20 cellular contexts compared by ENCODE assay signal in the genomic region with DNA sequence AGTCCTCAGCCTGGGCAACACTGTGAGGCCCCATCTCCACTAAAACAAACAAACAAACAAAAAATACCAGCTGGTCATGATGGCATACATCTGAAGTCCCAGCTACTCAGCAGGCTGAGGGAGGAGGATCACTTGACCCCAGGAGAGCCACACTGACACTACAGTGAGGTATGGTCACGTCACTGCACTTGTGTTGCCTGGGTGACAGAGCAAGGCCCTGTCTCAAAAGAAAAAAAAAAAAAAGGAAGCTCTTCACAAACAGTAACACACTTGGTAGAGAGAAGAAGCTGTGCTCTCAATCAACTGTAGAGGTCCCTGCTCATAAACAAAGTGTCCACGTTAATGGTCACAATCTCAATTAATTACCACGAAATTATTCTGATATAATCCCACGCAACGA.
DNase-seq lines count a peak whose midpoint lies in the region; ATAC-seq, FAIRE-seq and TF ChIP-seq lines count a peak whose summit lies in the region.
"Had no signal": no experiment of that assay in that cellular context is flagged by ENCODE, and none has a peak within 500 bp of the region (broad histone marks: within the 10 kb centered on the region; RNA-seq: fewer than 3 reads in every experiment).

No MANE protein-coding gene starts in this region.

- H3K79me2 ChIP-seq in HepG2 (ENCODE audit: insufficient read depth, low read length) (no peaks in the 10 kb centered on the region), OCI-LY1 (ENCODE audit: insufficient read depth, low read length) (no peaks in the 10 kb centered on the region)

- H3K27ac ChIP-seq in HepG2 (ENCODE audit: extremely low read length, insufficient read depth, low read length) (no peak overlapping the region), right lobe of liver (no peak overlapping the region), OCI-LY1 (ENCODE audit: low read depth, low read length, poor library complexity, severe bottlenecking) (no peak overlapping the region), lower lobe of right lung (no peak overlapping the region)
- H3K27ac ChIP-seq: 22Rv1, A549, C4-2B had no signal

- no peaks in the 10 kb centered on the region for H3F3A ChIP-seq in OCI-LY1 (ENCODE audit: insufficient read depth, low read length)

- ATAC-seq in HepG2, result no peak
- ATAC-seq in right lobe of liver, result no peak
- no peak for ATAC-seq in lower lobe of right lung
- ATAC-seq: A549, HCT116 had no signal

- TF ChIP-seq CTCF in HepG2 (CRISPR knock-in tag; IDR thresholded peaks at IDR 0.05) (no peak), right lobe of liver (IDR thresholded peaks at IDR 0.05) (no peak), OCI-LY1 (IDR thresholded peaks at IDR 0.05; ENCODE audit: low read length) (peak; percentile 36; the same call in 1 of the 2 replicates), lower lobe of right lung (IDR thresholded peaks at IDR 0.05) (no peak)

- H3K4me3 ChIP-seq in HepG2 (replicated peaks in 1 of 3; ENCODE audit: insufficient read depth in 1 of 3, low read depth in 2 of 3, low read length in 3 of 3), result no peak overlapping the region
- no peak overlapping the region for H3K4me3 ChIP-seq in right lobe of liver
- no peak overlapping the region for H3K4me3 ChIP-seq in OCI-LY1 (ENCODE audit: low read depth, low read length, poor library complexity, severe bottlenecking)
- no peak overlapping the region for H3K4me3 ChIP-seq in lower lobe of right lung
- H3K4me3 ChIP-seq: A549 had no signal

- TF ChIP-seq EP300 in HepG2 (IDR thresholded peaks at IDR 0.05; ENCODE audit: low read depth in 2 of 2, low read length in 2 of 2) (no peak), HepG2 (CRISPR knock-in tag; IDR thresholded peaks at IDR 0.05; ENCODE audit: borderline replicate concordance) (no peak)

- WGBS in HepG2 (ENCODE audit: low lambda C conversion rate), result 17% methylated on average over 5 of the region's 5 CpGs
- 89% methylated on average over 5 of the region's 5 CpGs for WGBS in right lobe of liver (ENCODE audit: insufficient coverage, low coverage, low lambda C conversion rate, missing lambda C conversion rate)

- no peaks in the 10 kb centered on the region for H4K20me1 ChIP-seq in HepG2 (ENCODE audit: insufficient read depth, low read length)
- no peaks in the 10 kb centered on the region for H4K20me1 ChIP-seq in OCI-LY1 (ENCODE audit: insufficient read depth, low read length)

- POLR2A ChIA-PET in HepG2 (lab: Yijun Ruan, JAX), result no interaction called here

- H3K9ac ChIP-seq in HepG2 (ENCODE audit: insufficient read depth, low read depth, low read length) (no peak overlapping the region), OCI-LY1 (ENCODE audit: low read length) (no peak overlapping the region)

- CTCF ChIA-PET in HepG2 (lab: Yijun Ruan, JAX; ENCODE audit: low intra/inter-chr PET ratio, low total read pairs), result no interaction called here

- no peak for FAIRE-seq in HepG2 (lab: Jason Lieb, UNC)
- FAIRE-seq: A549, D721Med had no signal

- H2AFZ ChIP-seq in HepG2 (ENCODE audit: low read length), result no peak overlapping the region
- H2AFZ ChIP-seq in OCI-LY1 (ENCODE audit: low read length), result no peak overlapping the region

- TF ChIP-seq POLR2A in HepG2 (IDR thresholded peaks at IDR 0.05; ENCODE audit: insufficient read depth in 1 of 2, low read depth in 2 of 2, low read length in 2 of 2) (no peak), right lobe of liver (IDR thresholded peaks at IDR 0.05) (no peak)

- H3K27me3 ChIP-seq in HepG2 (ENCODE audit: control insufficient read depth in 1 of 2, insufficient read depth in 2 of 2, low read length in 2 of 2) (no peaks in the 10 kb centered on the region), right lobe of liver (no peaks in the 10 kb centered on the region), OCI-LY1 (ENCODE audit: insufficient read depth, low read length) (no peaks in the 10 kb centered on the region), lower lobe of right lung (ENCODE audit: low read depth) (no peaks in the 10 kb centered on the region)

- no TSS peak for BruUV-seq in HepG2 (replicated peaks; lab: Mats Ljungman, UMichigan)

- H3K9me3 ChIP-seq in HepG2 (ENCODE audit: low read length) (no peaks in the 10 kb centered on the region), right lobe of liver (no peaks in the 10 kb centered on the region), OCI-LY1 (ENCODE audit: low read length) (no peaks in the 10 kb centered on the region), lower lobe of right lung (no peaks in the 10 kb centered on the region)
- H3K9me3 ChIP-seq: A549, Caco-2 had no signal

- no peaks in the 10 kb centered on the region for H3K9me2 ChIP-seq in OCI-LY1 (ENCODE audit: low read depth, low read length)

- H3K36me3 ChIP-seq in HepG2 (replicated peaks in 1 of 2; ENCODE audit: control insufficient read depth in 1 of 2, insufficient read depth in 2 of 2, low read length in 2 of 2), result no peaks in the 10 kb centered on the region
- H3K36me3 ChIP-seq in right lobe of liver, result no peaks in the 10 kb centered on the region
- no peaks in the 10 kb centered on the region for H3K36me3 ChIP-seq in OCI-LY1 (ENCODE audit: insufficient read depth, low read length)
- no peaks in the 10 kb centered on the region for H3K36me3 ChIP-seq in lower lobe of right lung

- TF ChIP-seq RAD21 in HepG2 (CRISPR knock-in tag; IDR thresholded peaks at IDR 0.05), result no peak

- in situ Hi-C loops in HepG2 (cut with HindIII; ENCODE audit: extremely low pct_ligation_motif_present, low pct_unique_long_range_greater_than_20kb), result no loop called here

- intact Hi-C loops in HepG2 (cut with micrococcal nuclease; ENCODE audit: unreplicated experiment) (no loop called here), right lobe of liver (cut with DNase I) (no loop called here), lower lobe of right lung (cut with DNase I) (no loop called here)

- H3K4me2 ChIP-seq in HepG2 (ENCODE audit: low read depth, low read length) (no peak overlapping the region), OCI-LY1 (ENCODE audit: low read length) (peak overlapping the region; percentile 9; the same call in 1 of the 2 replicates)
- H3K4me2 ChIP-seq: A549 had no signal

- DNase-seq in NCI-H1417 (lab: John Stamatoyannopoulos, UW) (peak in 2 of 3 experiments; percentile 60 to 74), NCI-H1417 treated with DMSO at 0.1 percent for 48 hours (lab: John Stamatoyannopoulos, UW) (no peak), HepG2 (ENCODE audit: low spot score) (no peak), right lobe of liver (no peak), dedifferentiated amniotic fluid mesenchymal stem cell (ENCODE audit: extremely low spot score) (no peak), lower lobe of right lung (no peak)
- DNase-seq: AML-193; Caco-2; CD4-positive, alpha-beta T cell; DMS79 treated with DMSO at 0.1 percent for 48 hours; GF-D8; GOT3; H7; HFFc6 had no signal

- H3K4me1 ChIP-seq in HepG2 (ENCODE audit: insufficient read depth, low read length) (no peaks in the 10 kb centered on the region), right lobe of liver (no peaks in the 10 kb centered on the region), OCI-LY1 (ENCODE audit: insufficient read depth, low read length, severe bottlenecking) (peaks cover 32% of the 10 kb centered on the region), lower lobe of right lung (peaks cover 6% of the 10 kb centered on the region)
- H3K4me1 ChIP-seq: A549 had no signal

TF ChIP-seq in HepG2, 621 proteins besides CTCF, POLR2A, EP300 and RAD21:
- TF ChIP-seq RORA (CRISPR knock-in tag; IDR thresholded peaks at IDR 0.05), result no peak
- no peak for TF ChIP-seq MYC (CRISPR knock-in tag; IDR thresholded peaks at IDR 0.05; ENCODE audit: borderline replicate concordance)
- TF ChIP-seq CREB1 (IDR thresholded peaks at IDR 0.05), result peak; percentile 21; the same call in 1 of the 2 replicates
- no peak for TF ChIP-seq CREB1 (CRISPR knock-in tag; IDR thresholded peaks at IDR 0.05)
- no peak for TF ChIP-seq BRD4 (CRISPR knock-in tag; IDR thresholded peaks at IDR 0.05)
- no peak for TF ChIP-seq MTF2 (CRISPR knock-in tag; IDR thresholded peaks at IDR 0.05; ENCODE audit: borderline replicate concordance)
- no peak for TF ChIP-seq MAFF (IDR thresholded peaks at IDR 0.05; ENCODE audit: low read depth, low read length)
- no peak for TF ChIP-seq TBX3 (IDR thresholded peaks at IDR 0.05; ENCODE audit: borderline replicate concordance)
- TF ChIP-seq ATF7-NPFF (CRISPR knock-in tag; IDR thresholded peaks at IDR 0.05; ENCODE audit: low read depth), result no peak
TF ChIP-seq in HepG2: peak in this region for 1.

Comparison
In these comparisons a context has a peak if more than half of its experiments do, and no peak if none do; other contexts are left out.
1. DNase-seq: peak in NCI-H1417 (2 of 3); none in NCI-H1417 treated with DMSO at 0.1 percent for 48 hours (single experiment), HepG2 (single experiment), right lobe of liver (0 of 3), dedifferentiated amniotic fluid mesenchymal stem cell (single experiment) and lower lobe of right lung (single experiment).